ENCODE assay signal across 1 cellular context in the genomic region with DNA sequence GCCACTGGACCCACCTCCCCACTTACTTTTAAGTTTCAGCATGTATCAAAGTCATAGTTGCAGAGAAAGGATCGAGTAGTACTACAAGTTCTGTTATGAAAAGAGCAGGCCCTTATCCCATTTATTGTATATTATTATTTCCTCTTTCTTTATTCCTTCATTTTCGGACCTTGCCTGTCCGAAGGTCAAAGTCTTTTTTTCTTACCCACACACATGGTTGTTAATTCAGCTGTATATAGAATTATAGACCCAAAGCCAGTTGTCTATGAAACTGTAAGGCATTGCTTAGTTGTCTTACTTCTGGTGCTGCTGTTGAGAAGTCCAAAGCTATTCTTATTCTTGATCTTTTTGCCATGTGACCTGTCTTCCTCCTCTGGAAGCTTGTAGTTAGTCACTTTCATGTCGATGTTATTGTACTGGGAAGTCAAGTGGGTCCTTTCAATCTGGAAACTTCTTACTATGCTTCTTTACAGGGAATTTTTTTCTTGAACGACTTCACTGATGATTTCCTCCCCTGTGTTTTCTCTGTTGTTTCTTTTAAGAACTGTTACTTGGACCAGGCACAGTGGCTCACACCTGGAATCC.
TF ChIP-seq lines count a peak whose summit lies in the region.

No MANE protein-coding gene starts in this region.

TF ChIP-seq in endothelial cell of umbilical vein, 7 proteins besides CTCF, POLR2A, EP300 and RAD21:
- TF ChIP-seq GATA2 (IDR thresholded peaks at IDR 0.05; ENCODE audit: insufficient read depth, insufficient read length, low read depth, low read length), result no peak
- TF ChIP-seq FOS (IDR thresholded peaks at IDR 0.05; ENCODE audit: borderline replicate concordance, insufficient read depth, low read length), result no peak
- TF ChIP-seq POLR2AphosphoS5 (IDR thresholded peaks at IDR 0.05; ENCODE audit: insufficient read depth, low read depth, low read length), result no peak
- no peak for TF ChIP-seq JUN (IDR thresholded peaks at IDR 0.05; ENCODE audit: borderline replicate concordance, insufficient read depth, insufficient read length, low read depth)
- TF ChIP-seq, protein P1, sequence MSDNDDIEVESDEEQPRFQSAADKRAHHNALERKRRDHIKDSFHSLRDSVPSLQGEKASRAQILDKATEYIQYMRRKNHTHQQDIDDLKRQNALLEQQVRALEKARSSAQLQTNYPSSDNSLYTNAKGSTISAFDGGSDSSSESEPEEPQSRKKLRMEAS (IDR thresholded peaks at IDR 0.05; ENCODE audit: insufficient read depth, insufficient read length), result no peak
- no peak for TF ChIP-seq MYC (IDR thresholded peaks at IDR 0.05; ENCODE audit: low read depth, low read length)
- no peak for TF ChIP-seq EZH2 (IDR thresholded peaks at IDR 0.05; ENCODE audit: borderline replicate concordance, low read depth, low read length, severe bottlenecking)
TF ChIP-seq in endothelial cell of umbilical vein: peak in this region for 0.
